In genomic region chr20:40715491-40715890, GRCh38 we compare ENCODE assay signal across 7 cellular contexts. TPM values are rescaled to one million over a fixed set of nuclear protein-coding genes. Genes with fewer than 3 reads are reported as not detected.
"Had no signal": no experiment of that assay in that cellular context is flagged by ENCODE, and none has a peak within 500 bp of the region (broad histone marks: within the 10 kb centered on the region; RNA-seq: fewer than 3 reads in every experiment).

No MANE protein-coding gene starts in this region.

- H3K4me2 ChIP-seq: GM23338 had no signal

- H3K9me3 Mint-ChIP-seq: GM23338, H9 had no signal

- H2AFZ ChIP-seq: GM23338 had no signal

- H3K4me1 Mint-ChIP-seq: GM23338 had no signal

- H3K27ac Mint-ChIP-seq: GM23338 had no signal

- FAIRE-seq: H1, H54, K562 had no signal

- H3K4me3 ChIP-seq: GM23338, K562 had no signal

- ATAC-seq: GM23338, K562 had no signal

- DNase-seq: H9, HCEC 1CT, IMR-90 had no signal

- H3K4me3 Mint-ChIP-seq: GM23338, H9 had no signal

RNA-seq across cellular contexts. Expression of gene MAFB, which starts 26.5 kb away (rescaled TPM):
- total RNA-seq: IMR-90 had no signal
- polyA plus RNA-seq: K562 had no signal
